Comparison of ENCODE assay signal across 8 cellular contexts in the genomic region with DNA sequence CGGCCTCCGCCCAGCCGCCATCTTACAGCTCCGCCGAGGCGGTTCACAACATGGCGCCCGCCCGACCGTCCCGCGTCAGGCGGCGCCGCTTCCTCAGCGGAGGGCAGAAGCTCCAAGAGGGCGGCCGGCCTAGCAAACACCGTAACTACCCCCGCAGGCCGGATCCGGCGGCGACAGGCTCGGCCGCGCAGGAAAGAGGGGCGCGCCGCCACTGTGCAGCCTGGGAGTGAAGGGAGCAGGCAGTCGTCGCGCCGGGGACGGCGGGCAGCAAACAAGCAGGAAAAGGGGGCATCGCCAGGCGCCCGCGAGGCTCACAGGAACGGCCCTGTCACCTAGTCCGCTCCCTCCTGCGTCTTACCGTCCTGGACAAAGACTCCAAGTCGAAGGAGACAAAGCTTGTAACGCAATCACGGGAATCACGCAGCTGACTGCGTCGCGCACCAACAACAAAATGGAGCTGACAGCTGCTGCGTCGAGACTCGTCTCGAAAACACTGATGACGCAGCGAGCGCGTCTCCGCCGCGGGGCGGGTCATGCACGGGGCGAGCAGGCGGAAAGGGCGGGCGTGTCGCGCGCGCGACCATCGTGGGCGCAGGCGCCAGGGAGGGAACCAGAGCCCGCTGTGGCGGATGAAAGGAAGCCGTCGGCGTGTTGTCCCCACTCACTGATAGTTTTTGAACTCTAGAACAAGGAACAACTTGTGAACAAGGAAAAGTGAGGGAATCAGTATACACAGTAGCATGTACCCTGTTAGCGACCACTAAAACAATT. TPM values are rescaled to one million over a fixed set of nuclear protein-coding genes. Genes with fewer than 3 reads are reported as not detected.
A peak's percentile ranks its signal among the peaks of the same experiment; 100 is the strongest.
DNase-seq lines count a peak whose midpoint lies in the region; ATAC-seq, FAIRE-seq and TF ChIP-seq lines count a peak whose summit lies in the region.

A gene (minus strand): TSS at position 453 of the 771 bp plus-strand sequence. CDS start 2,796 bp downstream, outside the sequence.

- H3K27ac ChIP-seq in right atrium auricular region, result peak within 1 kb of the TSS; percentile 100

- H3K4me3 ChIP-seq in right atrium auricular region, result peak within 1 kb of the TSS; percentile 96 to 99

- no peaks in the 10 kb centered on the region for H3K27me3 ChIP-seq in right atrium auricular region

- FAIRE-seq in GM18507 (lab: Jason Lieb, UNC) (peak; percentile 91), urothelium cell line (lab: Jason Lieb, UNC) (peak; percentile 84)

- ATAC-seq in HG02973 (IDR thresholded peaks at IDR 0.05; ENCODE audit: unreplicated experiment), result peak; percentile 81

- H3K4me1 ChIP-seq in right atrium auricular region, result peaks cover 4 to 43% of the 10 kb centered on the region in 2 donors

- TF ChIP-seq CTCF in right atrium auricular region (IDR thresholded peaks at IDR 0.05), result no peak

- intact Hi-C loops in T-helper 2 cell treated with Interferon-gamma antibody and Interleukin-4, amounts not matched to agents 100 ng/mL and 5 ng/mL, for 36 hours (cut with micrococcal nuclease), result loop anchor here (1.0 to 10.0 kb wide), 8 partner anchors 25 to 1400 kb away; a partner anchor contains a TSS

- DNase-seq in GM18507 (ENCODE audit: extremely low spot score, insufficient read length, low read depth), result peak; percentile 85
- peak; percentile 86 to 89 for DNase-seq in NCI-H1930 (lab: John Stamatoyannopoulos, UW)
- peak; percentile 71 to 98 (median 93) for DNase-seq in anterior cingulate cortex (lab: John Stamatoyannopoulos, UW)
- peak; percentile 98 for DNase-seq in right atrium auricular region (ENCODE audit: low spot score)
- peak; percentile 80 for DNase-seq in pulmonary artery endothelial cell (ENCODE audit: low read depth, low spot score)
- peak; percentile 96 for DNase-seq in urothelium cell line (ENCODE audit: low spot score)

- H3K36me3 ChIP-seq in right atrium auricular region, result peaks cover 19% of the 10 kb centered on the region

- H3K9me3 ChIP-seq in right atrium auricular region, result no peaks in the 10 kb centered on the region

RNA-seq across cellular contexts. Expression of the gene that starts here (rescaled TPM):
- total RNA-seq in T-helper 2 cell treated with Interferon-gamma antibody and Interleukin-4, amounts not matched to agents 100 ng/mL and 5 ng/mL, for 36 hours, result 118 and 130 TPM in 2 replicates
- total RNA-seq in right atrium auricular region (10 to 100 TPM; 41.7 to 62.5 TPM), pulmonary artery endothelial cell (79.0 and 94.0 TPM in 2 replicates)

Comparison
In these comparisons a context has a peak if more than half of its experiments do, and no peak if none do; other contexts are left out.
1. Peak in every context shown above with its lines: DNase-seq, ATAC-seq, H3K4me3 ChIP-seq and H3K27ac ChIP-seq.